ENCODE assay signal across 17 cellular contexts in genomic region chr12:11638271-11638916, GRCh38.
"Had no signal": no experiment of that assay in that cellular context is flagged by ENCODE, and none has a peak within 500 bp of the region (broad histone marks: within the 10 kb centered on the region; RNA-seq: fewer than 3 reads in every experiment).

No MANE protein-coding gene starts in this region.

- H3K4me2 ChIP-seq: hepatocyte had no signal

- H3K79me2 ChIP-seq: hepatocyte had no signal

- H3K4me3 ChIP-seq: esophagus muscularis mucosa, hepatocyte, tibial nerve, uterus had no signal

- H2AFZ ChIP-seq: hepatocyte had no signal

- DNase-seq: activated CD4-positive, alpha-beta T cell treated with anti-CD3 and anti-CD28 coated beads, Interleukin-2, amount 10 ng/mL, durations not matched to agents 24 days and 14 days; activated CD4-positive, CD25-positive, alpha-beta regulatory T cell; activated CD8-positive, alpha-beta T cell treated with anti-CD3 and anti-CD28 coated beads for 36 hours; activated effector memory CD4-positive, alpha-beta T cell treated with anti-CD3 and anti-CD28 coated beads, Interleukin-2, amount 50 U/mL, for 16 hours; activated naive CD4-positive, alpha-beta T cell treated with anti-CD3 and anti-CD28 coated beads, Interleukin-2, amount 50 U/mL, for 16 hours; activated T-cell treated with anti-CD3 and anti-CD28 coated beads, Interleukin-2, amount 50 U/mL, for 4 hours; effector CD8-positive, alpha-beta T cell; foreskin keratinocyte; naive B cell; T1000; uterus had no signal

- H3K36me3 ChIP-seq: esophagus muscularis mucosa, tibial nerve, uterus had no signal

- H3K27me3 ChIP-seq: esophagus muscularis mucosa, foreskin keratinocyte, hepatocyte, tibial nerve, uterus had no signal

- FAIRE-seq: astrocyte, bronchial epithelial cell, endothelial cell of umbilical vein had no signal

- ATAC-seq: activated CD8-positive, alpha-beta T cell treated with anti-CD3 and anti-CD28 coated beads for 36 hours; activated T-cell treated with anti-CD3 and anti-CD28 coated beads, Interleukin-2, amount 50 U/mL, for 4 hours; foreskin keratinocyte had no signal

- H3K9me3 ChIP-seq: esophagus muscularis mucosa, uterus had no signal

- H3K4me1 ChIP-seq: esophagus muscularis mucosa, tibial nerve, uterus had no signal

- H3K27ac ChIP-seq: esophagus muscularis mucosa, foreskin keratinocyte, hepatocyte, tibial nerve, uterus had no signal
